In the genomic region with DNA sequence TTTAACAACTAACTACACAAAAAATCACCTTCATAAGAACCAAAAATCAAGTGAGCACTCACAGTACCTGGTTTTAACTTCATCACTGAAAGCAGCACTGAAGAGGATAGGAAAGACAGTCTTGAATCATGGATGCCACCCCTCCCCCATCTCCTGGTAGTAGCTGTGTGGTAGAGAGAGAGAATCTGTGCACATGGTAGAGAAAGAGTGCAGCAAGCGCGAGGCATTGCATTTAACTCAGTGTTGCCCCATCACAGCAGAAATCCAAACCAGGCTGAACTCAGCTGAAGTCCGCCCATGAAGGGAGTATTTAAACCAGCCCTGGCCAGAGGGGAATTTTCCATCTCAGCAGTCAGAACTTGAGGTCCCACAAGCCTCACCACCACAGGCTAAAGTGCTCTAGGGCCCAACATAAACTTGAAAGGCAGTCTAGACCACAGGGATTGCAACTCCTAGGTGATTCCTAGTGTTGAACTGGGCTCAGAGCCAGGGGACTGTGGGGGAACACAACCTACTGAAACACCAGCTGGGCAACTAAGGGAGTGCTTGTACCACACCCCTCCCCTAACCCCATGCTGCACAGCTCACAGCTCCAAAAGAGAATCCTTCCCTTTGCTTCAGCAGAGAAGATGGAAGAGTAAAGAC, we compare ENCODE assay signal across 14 cellular contexts. TPM values are rescaled to one million over a fixed set of nuclear protein-coding genes. Genes with fewer than 3 reads are reported as not detected.
DNase-seq lines count a peak whose midpoint lies in the region; ATAC-seq and TF ChIP-seq lines count a peak whose summit lies in the region.
"Had no signal": no experiment of that assay in that cellular context is flagged by ENCODE, and none has a peak within 500 bp of the region (broad histone marks: within the 10 kb centered on the region; RNA-seq: fewer than 3 reads in every experiment).

No MANE protein-coding gene starts in this region.

- POLR2A ChIA-PET in naive thymus-derived CD4-positive, alpha-beta T cell (lab: Charles Lee), result no interaction called here

- peaks cover 0 to 7% (median 0%) of the 10 kb centered on the region in 5 donors for H3K36me3 Mint-ChIP-seq in naive thymus-derived CD4-positive, alpha-beta T cell

- H3K4me1 ChIP-seq in naive thymus-derived CD4-positive, alpha-beta T cell (ENCODE audit: control insufficient read depth in 2 of 2, insufficient read depth in 2 of 2, low read length in 2 of 2), result no peaks in the 10 kb centered on the region
- no peaks in the 10 kb centered on the region for H3K4me1 ChIP-seq in adrenal gland (replicated peaks in 1 of 2)
- H3K4me1 ChIP-seq: esophagus muscularis mucosa, lower lobe of right lung, tibial nerve had no signal

- intact Hi-C loops in naive thymus-derived CD4-positive, alpha-beta T cell (cut with micrococcal nuclease), result no loop called here
- intact Hi-C loops in adrenal gland (cut with DNase I), result no loop called here

- H3K4me3 Mint-ChIP-seq in naive thymus-derived CD4-positive, alpha-beta T cell, result no peak overlapping the region

- WGBS in adrenal gland, 4 donors, result 90 to 97% (median 93%) methylated on average over 3 of the region's 3 CpGs

- no peak for TF ChIP-seq CTCF in adrenal gland (IDR thresholded peaks at IDR 0.05)

- no peak overlapping the region for H3K27ac ChIP-seq in naive thymus-derived CD4-positive, alpha-beta T cell (ENCODE audit: low read depth, low read length)
- no peak overlapping the region for H3K27ac ChIP-seq in adrenal gland
- H3K27ac ChIP-seq: esophagus muscularis mucosa, lower lobe of right lung, tibial nerve had no signal

- no peaks in the 10 kb centered on the region for H3K9me3 ChIP-seq in naive thymus-derived CD4-positive, alpha-beta T cell (ENCODE audit: control insufficient read depth in 2 of 3, low read length in 3 of 3)
- no peaks in the 10 kb centered on the region for H3K9me3 ChIP-seq in adrenal gland (replicated peaks in 1 of 3)
- H3K9me3 ChIP-seq: esophagus muscularis mucosa, lower lobe of right lung, tibial nerve had no signal

- peak; percentile 33 for DNase-seq in NCI-H1694 treated with DMSO at 0.1 percent for 48 hours (lab: John Stamatoyannopoulos, UW)
- DNase-seq in NCI-H1694 (lab: John Stamatoyannopoulos, UW), result no peak
- DNase-seq in Jurkat, Clone E6-1 (ENCODE audit: low read depth, low spot score), result peak; percentile 83
- peak; percentile 29 for DNase-seq in SW480 (ENCODE audit: low spot score)
- DNase-seq in naive thymus-derived CD4-positive, alpha-beta T cell, result no peak
- no peak for DNase-seq in RKO (ENCODE audit: low spot score)
- no peak for DNase-seq in adrenal gland
- no peak for DNase-seq in stimulated activated CD4-positive, alpha-beta T cell treated with anti-CD3 and anti-CD28 coated beads, Interleukin-4, amount 100 ng/mL, for 4 hours
- DNase-seq: activated naive CD4-positive, alpha-beta T cell; hypothalamus; lower lobe of right lung; nucleus accumbens had no signal

- peaks cover 0 to 42% (median 10%) of the 10 kb centered on the region in 7 donors for H3K4me1 Mint-ChIP-seq in naive thymus-derived CD4-positive, alpha-beta T cell

- H3K27ac Mint-ChIP-seq in naive thymus-derived CD4-positive, alpha-beta T cell, result peak overlapping the region in 2 of 9 donors; percentile 24 to 76

- CTCF ChIA-PET in naive thymus-derived CD4-positive, alpha-beta T cell (lab: Charles Lee), result no interaction called here

- H3K27me3 ChIP-seq in naive thymus-derived CD4-positive, alpha-beta T cell (ENCODE audit: control insufficient read depth in 2 of 2, insufficient read depth in 2 of 2, low read length in 2 of 2), result no peaks in the 10 kb centered on the region
- H3K27me3 ChIP-seq in adrenal gland, result no peaks in the 10 kb centered on the region
- H3K27me3 ChIP-seq: tibial nerve had no signal

- no peaks in the 10 kb centered on the region for H3K27me3 Mint-ChIP-seq in naive thymus-derived CD4-positive, alpha-beta T cell

- no peak for TF ChIP-seq POLR2A in adrenal gland (IDR thresholded peaks at IDR 0.05)

- H3K4me3 ChIP-seq in Jurkat, Clone E6-1 (ENCODE audit: low read length), result no peak overlapping the region
- no peak overlapping the region for H3K4me3 ChIP-seq in naive thymus-derived CD4-positive, alpha-beta T cell (ENCODE audit: low read length)
- H3K4me3 ChIP-seq in adrenal gland, result no peak overlapping the region
- H3K4me3 ChIP-seq: esophagus muscularis mucosa, lower lobe of right lung, tibial nerve had no signal

- no peaks in the 10 kb centered on the region for H3K36me3 ChIP-seq in naive thymus-derived CD4-positive, alpha-beta T cell (ENCODE audit: control insufficient read depth in 2 of 3, insufficient read depth in 3 of 3, low read length in 3 of 3)
- H3K36me3 ChIP-seq in adrenal gland (replicated peaks in 1 of 2), result no peaks in the 10 kb centered on the region
- H3K36me3 ChIP-seq: esophagus muscularis mucosa, lower lobe of right lung, tibial nerve had no signal

- peaks cover 0 to 6% (median 0%) of the 10 kb centered on the region in 11 donors for H3K9me3 Mint-ChIP-seq in naive thymus-derived CD4-positive, alpha-beta T cell

- ATAC-seq in naive thymus-derived CD4-positive, alpha-beta T cell, result peak; percentile 12
- ATAC-seq: lower lobe of right lung had no signal

RNA-seq across cellular contexts. Expression of gene VAV3, which starts 38.4 kb away (rescaled TPM):
- polyA plus RNA-seq in Jurkat, Clone E6-1 (2012; ENCODE audit: insufficient read depth, insufficient read length), result 31.2 TPM
- 10 to 100 TPM in 1 of 5 experiments, 1 to 10 TPM in 4; 1.4 to 23.2 (median 2.8) TPM for total RNA-seq in naive thymus-derived CD4-positive, alpha-beta T cell
- 1 to 10 TPM; 1.3 to 2.1 TPM for polyA plus RNA-seq in naive thymus-derived CD4-positive, alpha-beta T cell
- 1 to 10 TPM; 2.3 to 8.5 (median 4.8) TPM for total RNA-seq in adrenal gland
- polyA plus RNA-seq in adrenal gland, result 1 to 10 TPM; 1.1 to 2.2 (median 1.7) TPM

Comparison
In these comparisons a context has a peak if more than half of its experiments do, and no peak if none do; other contexts are left out.
1. DNase-seq: peak in NCI-H1694 treated with DMSO at 0.1 percent for 48 hours (single experiment), Jurkat, Clone E6-1 (single experiment) and SW480 (single experiment); none in NCI-H1694 (single experiment), naive thymus-derived CD4-positive, alpha-beta T cell (0 of 9), RKO (single experiment), adrenal gland (0 of 7) and stimulated activated CD4-positive, alpha-beta T cell treated with anti-CD3 and anti-CD28 coated beads, Interleukin-4, amount 100 ng/mL, for 4 hours (0 of 2).